ENCODE assay signal across 8 cellular contexts in genomic region chr1:111275079-111275478, GRCh38. TPM values are rescaled to one million over a fixed set of nuclear protein-coding genes. Genes with fewer than 3 reads are reported as not detected.
DNase-seq lines count a peak whose midpoint lies in the region; ATAC-seq and TF ChIP-seq lines count a peak whose summit lies in the region.

No MANE protein-coding gene starts in this region.

- ATAC-seq in activated CD4-positive, CD25-positive, alpha-beta regulatory T cell treated with anti-CD3 and anti-CD28 coated beads, Interleukin-2, amount 50 U/mL, for 24 hours = peak; percentile 37 to 65
- ATAC-seq in gastroesophageal sphincter (peak; percentile 85), HG03469 (IDR thresholded peaks at IDR 0.05; ENCODE audit: unreplicated experiment) (no peak)
- peak; percentile 82 for ATAC-seq in stimulated activated naive CD8-positive, alpha-beta T cell treated with anti-CD3 and anti-CD28 coated beads, Interleukin-15, amount 100 ng/mL, for 72 hours

- TF ChIP-seq EP300 in gastroesophageal sphincter (IDR thresholded peaks at IDR 0.05) = no peak

- no peak overlapping the region for H3K27ac ChIP-seq in gastroesophageal sphincter

- peaks cover 5% of the 10 kb centered on the region for H3K36me3 Mint-ChIP-seq in T-helper 1 cell treated with Interleukin-12 subunit alpha and Interleukin-12 subunit beta and Interleukin-4 antibody, amounts not matched to agents 30 μg/mL and 1 μg/mL, for 36 hours (ENCODE audit: low read depth)

- peaks cover 11% of the 10 kb centered on the region for H3K9me3 Mint-ChIP-seq in T-helper 1 cell treated with Interleukin-12 subunit alpha and Interleukin-12 subunit beta and Interleukin-4 antibody, amounts not matched to agents 30 μg/mL and 1 μg/mL, for 36 hours
- peaks cover 12 to 16% of the 10 kb centered on the region in 2 donors for H3K9me3 Mint-ChIP-seq in stimulated activated naive CD8-positive, alpha-beta T cell treated with anti-CD3 and anti-CD28 coated beads, Interleukin-15, amount 100 ng/mL, for 72 hours

- WGBS in gastroesophageal sphincter (ENCODE audit: low coverage in 1 of 2), 2 donors = 14 to 58% methylated on average over 1 of the region's 1 CpG

- H3K36me3 ChIP-seq in gastroesophageal sphincter = no peaks in the 10 kb centered on the region

- H3K4me1 Mint-ChIP-seq in T-helper 1 cell treated with Interleukin-12 subunit alpha and Interleukin-12 subunit beta and Interleukin-4 antibody, amounts not matched to agents 30 μg/mL and 1 μg/mL, for 36 hours (ENCODE audit: low read depth) = peaks cover 23% of the 10 kb centered on the region
- H3K4me1 Mint-ChIP-seq in stimulated activated naive CD8-positive, alpha-beta T cell treated with anti-CD3 and anti-CD28 coated beads, Interleukin-15, amount 100 ng/mL, for 72 hours = peaks cover 52% of the 10 kb centered on the region

- TF ChIP-seq POLR2A in gastroesophageal sphincter (IDR thresholded peaks at IDR 0.05) = no peak

- peaks cover 31% of the 10 kb centered on the region for H3K27me3 ChIP-seq in gastroesophageal sphincter

- peaks cover 22% of the 10 kb centered on the region for H3K27me3 Mint-ChIP-seq in T-helper 1 cell treated with Interleukin-12 subunit alpha and Interleukin-12 subunit beta and Interleukin-4 antibody, amounts not matched to agents 30 μg/mL and 1 μg/mL, for 36 hours (ENCODE audit: low read depth)
- peaks cover 29% of the 10 kb centered on the region for H3K27me3 Mint-ChIP-seq in stimulated activated naive CD8-positive, alpha-beta T cell treated with anti-CD3 and anti-CD28 coated beads, Interleukin-15, amount 100 ng/mL, for 72 hours

- H3K27ac Mint-ChIP-seq in T-helper 1 cell treated with Interleukin-12 subunit alpha and Interleukin-12 subunit beta and Interleukin-4 antibody, amounts not matched to agents 30 μg/mL and 1 μg/mL, for 36 hours = peak overlapping the region; percentile 67
- H3K27ac Mint-ChIP-seq in stimulated activated naive CD8-positive, alpha-beta T cell treated with anti-CD3 and anti-CD28 coated beads, Interleukin-15, amount 100 ng/mL, for 72 hours = peak overlapping the region in 1 of 2 donors; percentile 29

- TF ChIP-seq CTCF in gastroesophageal sphincter (IDR thresholded peaks at IDR 0.05) = no peak

- no peak overlapping the region for H3K4me3 Mint-ChIP-seq in T-helper 1 cell treated with Interleukin-12 subunit alpha and Interleukin-12 subunit beta and Interleukin-4 antibody, amounts not matched to agents 30 μg/mL and 1 μg/mL, for 36 hours
- H3K4me3 Mint-ChIP-seq in stimulated activated naive CD8-positive, alpha-beta T cell treated with anti-CD3 and anti-CD28 coated beads, Interleukin-15, amount 100 ng/mL, for 72 hours = peak overlapping the region in 1 of 2 donors; percentile 16

- no peak overlapping the region for H3K4me3 ChIP-seq in gastroesophageal sphincter

- peaks cover 0 to 17% (median 0%) of the 10 kb centered on the region in 3 donors for H3K9me3 ChIP-seq in gastroesophageal sphincter

- H3K4me1 ChIP-seq in gastroesophageal sphincter = peaks cover 0 to 8% (median 3%) of the 10 kb centered on the region in 3 donors

- no peak for DNase-seq in activated CD4-positive, CD25-positive, alpha-beta regulatory T cell treated with anti-CD3 and anti-CD28 coated beads, Interleukin-2, amount 50 U/mL, for 72 hours
- peak; percentile 7 to 57 for DNase-seq in stimulated activated naive CD8-positive, alpha-beta T cell treated with anti-CD3 and anti-CD28 coated beads, Interleukin-15, amount 100 ng/mL, for 72 hours
- DNase-seq in NCI-H146 (lab: John Stamatoyannopoulos, UW) (no peak), dermis blood vessel endothelial cell (no peak)

RNA-seq across cellular contexts. Expression of gene CHIA, which starts 15.6 kb away (rescaled TPM):
- not detected for total RNA-seq in gastroesophageal sphincter
- total RNA-seq in dermis blood vessel endothelial cell = not detected in 2 replicates

RNA-seq across cellular contexts. Expression of gene CHI3L2, which starts 47.6 kb away (rescaled TPM):
- total RNA-seq in gastroesophageal sphincter (10 to 100 TPM in 1 of 4 donors, 1 to 10 TPM in 1, under 1 TPM in 1, not detected in 1; 0.42 to 13.1 (median 4.7) TPM), dermis blood vessel endothelial cell (under 0.01 TPM in 1 of 2 replicates, not detected in the other)

Comparison
In these comparisons a context has a peak if more than half of its experiments do, and no peak if none do; other contexts are left out.
1. DNase-seq: peak in stimulated activated naive CD8-positive, alpha-beta T cell treated with anti-CD3 and anti-CD28 coated beads, Interleukin-15, amount 100 ng/mL, for 72 hours (2 of 2); none in activated CD4-positive, CD25-positive, alpha-beta regulatory T cell treated with anti-CD3 and anti-CD28 coated beads, Interleukin-2, amount 50 U/mL, for 72 hours (single experiment), NCI-H146 (single experiment) and dermis blood vessel endothelial cell (single experiment).